10 cellular contexts compared by ENCODE assay signal in the genomic region with DNA sequence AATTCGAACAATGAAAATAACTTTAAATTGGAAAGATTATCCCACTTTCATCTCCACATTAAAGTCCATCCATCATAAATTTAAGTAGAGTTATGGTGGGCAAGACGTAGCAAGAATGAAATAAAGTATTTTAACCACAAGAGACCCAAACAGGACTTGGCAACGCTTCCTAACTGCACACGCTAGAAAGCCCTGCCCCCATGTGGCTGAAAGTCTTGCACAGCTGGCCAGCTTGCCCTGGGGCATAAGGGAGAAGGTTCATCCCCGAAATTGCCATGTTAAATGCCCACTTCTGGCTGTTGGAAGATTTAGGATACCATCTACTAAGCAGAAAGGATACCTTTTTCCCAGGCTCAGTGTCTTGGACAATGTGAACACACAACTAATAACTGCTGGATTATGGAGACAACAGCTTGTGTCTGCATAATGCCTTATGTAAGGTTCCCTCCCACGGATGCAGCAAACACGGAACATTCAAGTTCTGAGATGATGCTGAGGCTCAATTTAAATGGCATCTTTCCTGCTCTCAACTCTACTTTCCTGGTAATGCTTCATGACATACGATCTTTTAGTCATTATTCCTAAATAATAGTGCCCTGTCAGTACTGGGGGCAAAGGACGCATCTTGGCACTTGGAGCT.
DNase-seq lines count a peak whose midpoint lies in the region; ATAC-seq and TF ChIP-seq lines count a peak whose summit lies in the region.
"Had no signal": no experiment of that assay in that cellular context is flagged by ENCODE, and none has a peak within 500 bp of the region (broad histone marks: within the 10 kb centered on the region; RNA-seq: fewer than 3 reads in every experiment).

No MANE protein-coding gene starts in this region.

- H2BK15ac ChIP-seq in H9 (ENCODE audit: low read depth, low read length), result no peak overlapping the region

- no peaks in the 10 kb centered on the region for H3K36me3 Mint-ChIP-seq in H9 (ENCODE audit: insufficient read depth in 1 of 3, low read depth in 3 of 3)
- H3K36me3 Mint-ChIP-seq in stimulated activated naive B cell treated with anti-CD40 and anti-IgM and Interleukin-4, amounts not matched to agents 10 μg/mL and 1 μg/mL and 100 μg/mL, for 72 hours, result no peaks in the 10 kb centered on the region

- no peak overlapping the region for H4K91ac ChIP-seq in H9 (ENCODE audit: insufficient read length, low read depth, low read length)

- H2AFZ ChIP-seq in H9 (ENCODE audit: low read length), result no peak overlapping the region

- no peak overlapping the region for H2BK20ac ChIP-seq in H9 (ENCODE audit: low read depth, low read length, poor library complexity, severe bottlenecking)

- no peak for DNase-seq in H9
- peak; percentile 62 for DNase-seq in RPMI7951 (ENCODE audit: low read depth)
- no peak for DNase-seq in epithelial cell of proximal tubule (ENCODE audit: low read depth)
- no peak for DNase-seq in substantia nigra (lab: John Stamatoyannopoulos, UW)
- DNase-seq in stimulated activated naive B cell treated with anti-CD40 and anti-IgM and Interleukin-4, amounts not matched to agents 10 μg/mL and 1 μg/mL and 100 μg/mL, for 72 hours, result no peak
- no peak for DNase-seq in activated T-cell treated with anti-CD3 and anti-CD28 coated beads, Interleukin-2, amount 50 U/mL, for 48 hours
- no peak for DNase-seq in sciatic nerve (ENCODE audit: low spot score)
- DNase-seq: activated CD8-positive, alpha-beta memory T cell treated with anti-CD3 and anti-CD28 coated beads for 24 hours; NCI-H2171 treated with DMSO at 0.1 percent for 48 hours; stimulated activated CD4-positive, alpha-beta T cell treated with anti-CD3 and anti-CD28 coated beads, Interleukin-4, amount 100 ng/mL, for 24 hours had no signal

- H3K4me3 Mint-ChIP-seq in H9, result no peak overlapping the region
- H3K4me3 Mint-ChIP-seq in stimulated activated naive B cell treated with anti-CD40 and anti-IgM and Interleukin-4, amounts not matched to agents 10 μg/mL and 1 μg/mL and 100 μg/mL, for 72 hours, result no peak overlapping the region

- no peak overlapping the region for H2AK5ac ChIP-seq in H9 (ENCODE audit: insufficient read length, low read length)

- H2BK120ac ChIP-seq in H9 (ENCODE audit: low read depth, low read length, poor library complexity, severe bottlenecking), result no peak overlapping the region

- ATAC-seq in stimulated activated naive B cell treated with anti-CD40 and anti-IgM and Interleukin-4, amounts not matched to agents 10 μg/mL and 1 μg/mL and 100 μg/mL, for 72 hours (replicated peaks), result no peak
- no peak for ATAC-seq in sciatic nerve

- WGBS in H9 (ENCODE audit: extremely low coverage, insufficient read length, low lambda C conversion rate), result no CpG with 5 or more reads among the region's 9 CpGs

- no peak overlapping the region for H4K5ac ChIP-seq in H9 (ENCODE audit: insufficient read length, low read depth, low read length)

- no peak overlapping the region for H3K14ac ChIP-seq in H9 (ENCODE audit: insufficient read depth, low read length)

- H3K9me3 ChIP-seq in H9 (ENCODE audit: control insufficient read depth, low read depth, low read length), result no peaks in the 10 kb centered on the region

- no peak overlapping the region for H3K27ac Mint-ChIP-seq in H9
- H3K27ac Mint-ChIP-seq in stimulated activated naive B cell treated with anti-CD40 and anti-IgM and Interleukin-4, amounts not matched to agents 10 μg/mL and 1 μg/mL and 100 μg/mL, for 72 hours, result no peak overlapping the region

- peaks cover 4% of the 10 kb centered on the region in 2 experiments; a peak in 3 of 4 replicates for H3K4me1 Mint-ChIP-seq in H9
- no peaks in the 10 kb centered on the region for H3K4me1 Mint-ChIP-seq in stimulated activated naive B cell treated with anti-CD40 and anti-IgM and Interleukin-4, amounts not matched to agents 10 μg/mL and 1 μg/mL and 100 μg/mL, for 72 hours

- no peaks in the 10 kb centered on the region for H3K27me3 Mint-ChIP-seq in H9 (ENCODE audit: low read depth)
- peaks cover 6 to 14% of the 10 kb centered on the region in 2 donors for H3K27me3 Mint-ChIP-seq in stimulated activated naive B cell treated with anti-CD40 and anti-IgM and Interleukin-4, amounts not matched to agents 10 μg/mL and 1 μg/mL and 100 μg/mL, for 72 hours

- no peak overlapping the region for H4K8ac ChIP-seq in H9 (replicated peaks; ENCODE audit: insufficient read length, low read depth, low read length)

- peak; percentile 49 for TF ChIP-seq CTCF in H9 (conservative IDR thresholded peaks at IDR 0.05)
- TF ChIP-seq CTCF in epithelial cell of proximal tubule (conservative IDR thresholded peaks at IDR 0.05; ENCODE audit: low read depth, low read length), result peak; percentile 31

- no peaks in the 10 kb centered on the region for H4K20me1 ChIP-seq in H9 (ENCODE audit: control insufficient read depth, insufficient read depth, insufficient read length)

- H3K4me1 ChIP-seq in H9 (ENCODE audit: insufficient read depth, low read length), result no peaks in the 10 kb centered on the region; the same call in 1 of the 2 replicates

- H3K23me2 ChIP-seq in H9 (ENCODE audit: insufficient read length, low read depth, low read length, poor library complexity, severe bottlenecking), result no peaks in the 10 kb centered on the region

- H2BK5ac ChIP-seq in H9 (ENCODE audit: insufficient read length, low read length), result no peak overlapping the region

- H3K56ac ChIP-seq in H9 (ENCODE audit: insufficient read length, low read depth, low read length), result no peak overlapping the region

- no peak overlapping the region for H3K23ac ChIP-seq in H9 (ENCODE audit: insufficient read length, low read depth, low read length)

- H3K4me3 ChIP-seq in epithelial cell of proximal tubule (ENCODE audit: low read depth, low read length), result no peak overlapping the region

- H3K9me3 Mint-ChIP-seq in H9, result no peaks in the 10 kb centered on the region
- peaks cover 0 to 2% of the 10 kb centered on the region in 2 donors for H3K9me3 Mint-ChIP-seq in stimulated activated naive B cell treated with anti-CD40 and anti-IgM and Interleukin-4, amounts not matched to agents 10 μg/mL and 1 μg/mL and 100 μg/mL, for 72 hours

- H3K18ac ChIP-seq in H9 (ENCODE audit: insufficient read length, low read depth, low read length), result no peak overlapping the region

- no peaks in the 10 kb centered on the region for H3K79me2 ChIP-seq in H9 (ENCODE audit: insufficient read depth, low read length)

- H3K27ac ChIP-seq in H9 (ENCODE audit: insufficient read length, low read depth, low read length) (no peak overlapping the region), substantia nigra (ENCODE audit: low read depth, low read length, poor library complexity, severe bottlenecking) (peak overlapping the region; percentile 16)

- no peaks in the 10 kb centered on the region for H3K79me1 ChIP-seq in H9 (ENCODE audit: insufficient read depth, low read depth, low read length, poor library complexity, severe bottlenecking)

- H2BK12ac ChIP-seq in H9 (ENCODE audit: insufficient read length, low read depth, low read length), result no peak overlapping the region

- intact Hi-C loops in sciatic nerve (cut with DNase I), result no loop called here

- no peak overlapping the region for H3K9ac ChIP-seq in H9 (ENCODE audit: extremely low read depth, insufficient read length, low read length)

- no peak overlapping the region for H3K4me2 ChIP-seq in H9 (ENCODE audit: insufficient read depth, insufficient read length, low read length)

- H3K27me3 ChIP-seq in H9 (ENCODE audit: insufficient read depth, low read length), result no peaks in the 10 kb centered on the region

- no peak overlapping the region for H3K4ac ChIP-seq in H9 (ENCODE audit: low read depth, low read length)

- no peak overlapping the region for H3T11ph ChIP-seq in H9 (ENCODE audit: low read length)
